1 cellular context compared by ENCODE assay signal in genomic region chr2:128473175-128474013, GRCh38.
TF ChIP-seq lines count a peak whose summit lies in the region.

No MANE protein-coding gene starts in this region.

TF ChIP-seq in GM23338, 12 proteins besides CTCF, POLR2A, EP300 and RAD21 (continued from another document):
- TF ChIP-seq, protein P1, sequence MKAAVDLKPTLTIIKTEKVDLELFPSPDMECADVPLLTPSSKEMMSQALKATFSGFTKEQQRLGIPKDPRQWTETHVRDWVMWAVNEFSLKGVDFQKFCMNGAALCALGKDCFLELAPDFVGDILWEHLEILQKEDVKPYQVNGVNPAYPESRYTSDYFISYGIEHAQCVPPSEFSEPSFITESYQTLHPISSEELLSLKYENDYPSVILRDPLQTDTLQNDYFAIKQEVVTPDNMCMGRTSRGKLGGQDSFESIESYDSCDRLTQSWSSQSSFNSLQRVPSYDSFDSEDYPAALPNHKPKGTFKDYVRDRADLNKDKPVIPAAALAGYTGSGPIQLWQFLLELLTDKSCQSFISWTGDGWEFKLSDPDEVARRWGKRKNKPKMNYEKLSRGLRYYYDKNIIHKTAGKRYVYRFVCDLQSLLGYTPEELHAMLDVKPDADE (IDR thresholded peaks at IDR 0.05), result no peak
- TF ChIP-seq ZNF114 (CRISPR knock-in tag; IDR thresholded peaks at IDR 0.05) (no peak), JUNB (IDR thresholded peaks at IDR 0.05; ENCODE audit: unreplicated experiment) (no peak), CREB1 (CRISPR knock-in tag; IDR thresholded peaks at IDR 0.05; ENCODE audit: low read depth) (no peak), EZH2phosphoT487 (IDR thresholded peaks at IDR 0.05; ENCODE audit: unreplicated experiment) (no peak)
